ENCODE assay signal across 9 cellular contexts in genomic region chr1:80218112-80218511, GRCh38.
DNase-seq lines count a peak whose midpoint lies in the region; ATAC-seq, FAIRE-seq and TF ChIP-seq lines count a peak whose summit lies in the region.
"Had no signal": no experiment of that assay in that cellular context is flagged by ENCODE, and none has a peak within 500 bp of the region (broad histone marks: within the 10 kb centered on the region; RNA-seq: fewer than 3 reads in every experiment).

No MANE protein-coding gene starts in this region.

- H3K27ac ChIP-seq in Peyer's patch (no peak overlapping the region), small intestine (ENCODE audit: low read depth in 1 of 2, low read length in 1 of 2) (no peak overlapping the region), gastroesophageal sphincter (no peak overlapping the region)
- H3K27ac ChIP-seq: neutrophil had no signal

- no peaks in the 10 kb centered on the region for H3K9me3 ChIP-seq in Peyer's patch
- no peaks in the 10 kb centered on the region for H3K9me3 ChIP-seq in small intestine (ENCODE audit: control insufficient read depth, low read depth)
- H3K9me3 ChIP-seq in gastroesophageal sphincter = no peaks in the 10 kb centered on the region
- H3K9me3 ChIP-seq: neutrophil had no signal

- H3K4me3 ChIP-seq in Peyer's patch = no peak overlapping the region
- no peak overlapping the region for H3K4me3 ChIP-seq in fibroblast of the aortic adventitia (ENCODE audit: low read depth, low read length)
- no peak overlapping the region for H3K4me3 ChIP-seq in small intestine (ENCODE audit: low read depth in 1 of 2, low read length in 2 of 2)
- no peak overlapping the region for H3K4me3 ChIP-seq in gastroesophageal sphincter

- TF ChIP-seq CTCF in Peyer's patch (IDR thresholded peaks at IDR 0.05) = peak in 4 of 6 experiments; percentile 26 to 49 (median 33)
- peak; percentile 66 for TF ChIP-seq CTCF in fibroblast of the aortic adventitia (IDR thresholded peaks at IDR 0.05; ENCODE audit: insufficient read depth, low read length)
- TF ChIP-seq CTCF in gastroesophageal sphincter (IDR thresholded peaks at IDR 0.05) = peak in 2 of 4 experiments; percentile 31 to 42

- no peak for FAIRE-seq in small intestine (lab: Jason Lieb, UNC)

- peak; percentile 1 for DNase-seq in COLO829 (ENCODE audit: low spot score)
- no peak for DNase-seq in Peyer's patch
- peak; percentile 68 for DNase-seq in fibroblast of the aortic adventitia (ENCODE audit: low read depth)
- peak; percentile 34 for DNase-seq in small intestine

- peak; percentile 74 for ATAC-seq in GM19395 (IDR thresholded peaks at IDR 0.05; ENCODE audit: unreplicated experiment)
- peak; percentile 51 for ATAC-seq in HG03575 (IDR thresholded peaks at IDR 0.05; ENCODE audit: extremely low read depth, insufficient number of reproducible peaks, low FRiP score, unreplicated experiment)
- no peak for ATAC-seq in gastroesophageal sphincter
- no peak for ATAC-seq in GM19452 (IDR thresholded peaks at IDR 0.05; ENCODE audit: unreplicated experiment)

- no peaks in the 10 kb centered on the region for H3K36me3 ChIP-seq in Peyer's patch
- no peaks in the 10 kb centered on the region for H3K36me3 ChIP-seq in small intestine (ENCODE audit: control insufficient read depth in 2 of 2, insufficient read depth in 2 of 2, low read length in 2 of 2)
- no peaks in the 10 kb centered on the region for H3K36me3 ChIP-seq in gastroesophageal sphincter
- H3K36me3 ChIP-seq: neutrophil had no signal

- TF ChIP-seq POLR2A in Peyer's patch (IDR thresholded peaks at IDR 0.05) = no peak
- TF ChIP-seq POLR2A in gastroesophageal sphincter (IDR thresholded peaks at IDR 0.05) = no peak

- no peaks in the 10 kb centered on the region for H3K4me1 ChIP-seq in Peyer's patch
- no peaks in the 10 kb centered on the region for H3K4me1 ChIP-seq in small intestine (ENCODE audit: control insufficient read depth in 2 of 2, insufficient read depth in 1 of 2, low read depth in 1 of 2, low read length in 1 of 2)
- peaks cover 0 to 11% (median 0%) of the 10 kb centered on the region in 3 donors for H3K4me1 ChIP-seq in gastroesophageal sphincter

- TF ChIP-seq EP300 in gastroesophageal sphincter (IDR thresholded peaks at IDR 0.05) = no peak

- WGBS in small intestine, 3 donors = 47 to 57% (median 54%) methylated on average over 2 of the region's 2 CpGs
- WGBS in gastroesophageal sphincter (ENCODE audit: low coverage in 1 of 2), 2 donors = 72 to 73% methylated on average over 2 of the region's 2 CpGs

- H3K27me3 ChIP-seq in Peyer's patch (no peaks in the 10 kb centered on the region), small intestine (ENCODE audit: control insufficient read depth in 2 of 2, insufficient read depth in 2 of 2, low read length in 2 of 2) (no peaks in the 10 kb centered on the region), gastroesophageal sphincter (no peaks in the 10 kb centered on the region)
- H3K27me3 ChIP-seq: neutrophil had no signal

Comparison
In these comparisons a context has a peak if more than half of its experiments do, and no peak if none do; other contexts are left out.
1. DNase-seq: peak in COLO829 (single experiment), fibroblast of the aortic adventitia (single experiment) and small intestine (single experiment); none in Peyer's patch (0 of 3).
2. ATAC-seq: peak in GM19395 (single experiment) and HG03575 (single experiment); none in gastroesophageal sphincter (single experiment) and GM19452 (single experiment).